9 cellular contexts compared by ENCODE assay signal in the genomic region with DNA sequence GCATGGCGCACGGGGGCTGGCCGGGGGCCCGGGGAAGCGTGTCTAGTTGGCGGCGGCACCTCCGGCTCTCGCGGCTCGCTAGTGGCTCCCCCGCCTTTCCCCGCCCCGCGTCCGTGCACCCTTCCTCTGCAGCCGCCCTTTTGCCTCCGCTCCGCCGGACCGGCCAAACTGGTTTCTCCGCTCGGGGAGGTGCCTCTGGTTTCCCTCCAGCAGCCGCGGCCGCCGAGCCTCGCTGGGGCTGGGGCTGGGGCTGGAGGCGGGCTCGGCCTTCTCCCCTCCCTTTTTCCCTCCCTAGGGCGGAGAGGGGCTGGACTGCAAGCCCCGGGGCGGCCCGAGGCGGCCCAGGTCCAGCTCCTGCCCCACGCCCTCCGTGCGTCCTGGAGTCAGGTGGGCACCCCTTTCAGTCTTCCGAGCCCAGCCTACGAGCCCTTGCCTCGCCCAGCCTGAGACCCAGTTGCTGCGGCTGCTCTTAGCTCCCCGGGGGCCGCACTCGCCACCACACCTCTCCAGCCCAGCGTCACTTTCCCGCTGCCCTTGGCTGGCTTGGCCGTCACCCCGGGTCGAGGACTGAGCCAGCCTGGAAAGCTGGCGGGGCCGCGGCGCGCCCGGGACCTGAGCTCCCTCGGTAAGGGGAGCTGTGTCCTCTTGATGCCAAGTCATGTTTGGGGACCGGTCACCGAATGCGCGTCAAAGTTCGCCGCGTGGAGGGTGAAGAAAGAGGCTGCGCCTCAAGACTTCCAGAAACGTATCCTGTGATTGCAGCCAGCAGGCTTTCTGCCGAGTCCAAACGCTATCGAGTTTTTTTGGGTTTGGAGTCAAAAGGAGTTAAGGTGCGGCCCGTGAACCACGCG. TPM values are rescaled to one million over a fixed set of nuclear protein-coding genes. Genes with fewer than 3 reads are reported as not detected.
DNase-seq lines count a peak whose midpoint lies in the region; ATAC-seq, FAIRE-seq and TF ChIP-seq lines count a peak whose summit lies in the region.
"Had no signal": no experiment of that assay in that cellular context is flagged by ENCODE, and none has a peak within 500 bp of the region (broad histone marks: within the 10 kb centered on the region; RNA-seq: fewer than 3 reads in every experiment).

A gene (minus strand): TSS at position 197 of the 851 bp plus-strand sequence. CDS start 71,508 bp downstream, outside the sequence.

- no peaks in the 10 kb centered on the region for H3K36me3 ChIP-seq in keratinocyte (ENCODE audit: control insufficient read depth in 2 of 2, extremely low read depth in 1 of 2, insufficient read depth in 2 of 2, low read length in 2 of 2)

- peak; percentile 100 for DNase-seq in DMS53 (lab: John Stamatoyannopoulos, UW)
- peak; percentile 1 for DNase-seq in GOT3 (lab: John Stamatoyannopoulos, UW)
- peak; percentile 64 for DNase-seq in NCI-H2196 treated with DMSO at 0.1 percent for 48 hours (lab: John Stamatoyannopoulos, UW; ENCODE audit: unreplicated experiment)
- DNase-seq in cerebellum (ENCODE audit: low spot score), result peak; percentile 7
- DNase-seq in keratinocyte (ENCODE audit: low read depth, low spot score), result no peak
- no peak for DNase-seq in stimulated activated effector memory CD8-positive, alpha-beta T cell treated with anti-CD3 and anti-CD28 coated beads, Interleukin-12 subunit alpha, Interleukin-12 subunit beta, amount 100 ng/mL, for 72 hours (ENCODE audit: low spot score in 2 of 2)
- no peak for DNase-seq in SK-N-DZ (ENCODE audit: low spot score)
- DNase-seq in stimulated activated CD4-positive, alpha-beta T cell treated with anti-CD3 and anti-CD28 coated beads, Interleukin-1b, Interleukin-23, amount 100 ng/mL, for 48 hours, result no peak

- peak within 1 kb of the TSS; percentile 89 for H3K4me2 ChIP-seq in keratinocyte (ENCODE audit: control insufficient read depth, extremely low read depth, insufficient read depth, low read depth, low read length)

- FAIRE-seq in keratinocyte (lab: Jason Lieb, UNC), result no peak

- dilution Hi-C loops in keratinocyte (cut with MboI; ENCODE audit: extremely low pct_ligation_motif_present, low sequenced_read_pairs), result no loop called here

- H3K27me3 ChIP-seq in keratinocyte (ENCODE audit: control insufficient read depth, extremely low read depth, insufficient read depth, low read length), result no peaks in the 10 kb centered on the region

- H3K9me1 ChIP-seq in keratinocyte (ENCODE audit: control insufficient read depth, extremely low read depth, insufficient read depth, low read length), result no peaks in the 10 kb centered on the region

- H3K4me1 Mint-ChIP-seq in stimulated activated effector memory CD8-positive, alpha-beta T cell treated with anti-CD3 and anti-CD28 coated beads, Interleukin-12 subunit alpha, Interleukin-12 subunit beta, amount 100 ng/mL, for 72 hours, result peaks cover 11% of the 10 kb centered on the region

- H3K9ac ChIP-seq in keratinocyte (ENCODE audit: control insufficient read depth, extremely low read depth, insufficient read depth, low read length), result peak within 1 kb of the TSS; percentile 72

- peak within 1 kb of the TSS; percentile 55 for H3K4me3 Mint-ChIP-seq in stimulated activated effector memory CD8-positive, alpha-beta T cell treated with anti-CD3 and anti-CD28 coated beads, Interleukin-12 subunit alpha, Interleukin-12 subunit beta, amount 100 ng/mL, for 72 hours

- no peaks in the 10 kb centered on the region for H4K20me1 ChIP-seq in keratinocyte (ENCODE audit: control insufficient read depth, extremely low read depth, insufficient read depth, low read length)

- H3K9me3 Mint-ChIP-seq in stimulated activated effector memory CD8-positive, alpha-beta T cell treated with anti-CD3 and anti-CD28 coated beads, Interleukin-12 subunit alpha, Interleukin-12 subunit beta, amount 100 ng/mL, for 72 hours, result no peaks in the 10 kb centered on the region

- H3K79me2 ChIP-seq in keratinocyte (ENCODE audit: control insufficient read depth, insufficient read depth, low read length), result peaks cover 24% of the 10 kb centered on the region

- no peak within 1 kb of the TSS for H3K27ac Mint-ChIP-seq in stimulated activated effector memory CD8-positive, alpha-beta T cell treated with anti-CD3 and anti-CD28 coated beads, Interleukin-12 subunit alpha, Interleukin-12 subunit beta, amount 100 ng/mL, for 72 hours

- peak within 1 kb of the TSS; percentile 47 for H3K27ac ChIP-seq in keratinocyte (ENCODE audit: control insufficient read depth, insufficient read depth, low read length)
- H3K27ac ChIP-seq: SK-N-MC had no signal

- H3K4me1 ChIP-seq in keratinocyte (ENCODE audit: control insufficient read depth, extremely low read depth, insufficient read depth, low read length), result peaks cover 26% of the 10 kb centered on the region

- no peak for TF ChIP-seq CTCF in keratinocyte (optimal IDR thresholded peaks at IDR 0.05 in 1 of 3, IDR thresholded peaks at IDR 0.05 in 1 of 3, conservative IDR thresholded peaks at IDR 0.05 in 1 of 3; ENCODE audit: extremely low read depth in 1 of 3, insufficient read depth in 2 of 3, low read length in 3 of 3)

- peak within 1 kb of the TSS; percentile 74 to 86 (median 84) for H3K4me3 ChIP-seq in keratinocyte (ENCODE audit: control insufficient read depth in 2 of 3, extremely low read depth in 1 of 3, insufficient read depth in 2 of 3, low read depth in 1 of 3, low read length in 3 of 3)
- H3K4me3 ChIP-seq: SK-N-MC had no signal

- no peaks in the 10 kb centered on the region for H3K36me3 Mint-ChIP-seq in stimulated activated effector memory CD8-positive, alpha-beta T cell treated with anti-CD3 and anti-CD28 coated beads, Interleukin-12 subunit alpha, Interleukin-12 subunit beta, amount 100 ng/mL, for 72 hours

- H3K9me3 ChIP-seq in keratinocyte (ENCODE audit: control insufficient read depth, low read depth, low read length), result no peaks in the 10 kb centered on the region

- H2AFZ ChIP-seq in keratinocyte (ENCODE audit: control insufficient read depth, low read length), result peak within 1 kb of the TSS; percentile 82

- ATAC-seq in stimulated activated effector memory CD8-positive, alpha-beta T cell treated with anti-CD3 and anti-CD28 coated beads, Interleukin-12 subunit alpha, Interleukin-12 subunit beta, amount 100 ng/mL, for 72 hours, result peak; percentile 17

RNA-seq across cellular contexts. Expression of the gene that starts here (rescaled TPM):
- total RNA-seq in cerebellum, result 2.3 TPM
- 14.6 to 20.4 TPM (median 15.7 TPM) in 3 replicates for polyA plus RNA-seq in keratinocyte
- 19.7 TPM for polyA plus RNA-seq in keratinocyte (2011; ENCODE audit: low read depth)
- polyA plus RNA-seq in keratinocyte (2011; cell fraction: cytosol; rRNA removed), result 6.4 and 11.7 TPM in 2 replicates
- polyA plus RNA-seq in keratinocyte (2011; cell fraction: nucleus; rRNA removed), result 17.7 and 22.2 TPM in 2 replicates
- polyA plus RNA-seq in keratinocyte (2012; ENCODE audit: low replicate concordance), result 8.7 and 8.9 TPM in 2 replicates
- 8.7 to 37.3 TPM (median 21.5 TPM) in 3 replicates for polyA minus RNA-seq in keratinocyte
- 10.0 TPM for polyA minus RNA-seq in keratinocyte (2011; cell fraction: cytosol; rRNA and poly(A)+ RNA removed)
- polyA minus RNA-seq in keratinocyte (2011; cell fraction: nucleus; rRNA and poly(A)+ RNA removed), result 27.5 and 45.5 TPM in 2 replicates
- polyA plus RNA-seq in SK-N-DZ (2014; cell fraction: cytosol; rRNA removed), result 0.07 and 0.14 TPM in 2 replicates
- 0.08 and 0.25 TPM in 2 replicates for polyA plus RNA-seq in SK-N-DZ (2014; cell fraction: nucleus; rRNA removed)

Comparison
In these comparisons a context has a peak if more than half of its experiments do, and no peak if none do; other contexts are left out.
1. DNase-seq: peak in DMS53 (single experiment), GOT3 (single experiment), NCI-H2196 treated with DMSO at 0.1 percent for 48 hours (single experiment) and cerebellum (single experiment); none in keratinocyte (single experiment), stimulated activated effector memory CD8-positive, alpha-beta T cell treated with anti-CD3 and anti-CD28 coated beads, Interleukin-12 subunit alpha, Interleukin-12 subunit beta, amount 100 ng/mL, for 72 hours (0 of 2), SK-N-DZ (single experiment) and stimulated activated CD4-positive, alpha-beta T cell treated with anti-CD3 and anti-CD28 coated beads, Interleukin-1b, Interleukin-23, amount 100 ng/mL, for 48 hours (single experiment).